Comparison of ENCODE assay signal across 13 cellular contexts in genomic region chr19:10499550-10500246, GRCh38. TPM values are rescaled to one million over a fixed set of nuclear protein-coding genes. Genes with fewer than 3 reads are reported as not detected.
DNase-seq lines count a peak whose midpoint lies in the region; ATAC-seq lines count a peak whose summit lies in the region.
"Had no signal": no experiment of that assay in that cellular context is flagged by ENCODE, and none has a peak within 500 bp of the region (broad histone marks: within the 10 kb centered on the region; RNA-seq: fewer than 3 reads in every experiment).

No MANE protein-coding gene starts in this region.

- peak overlapping the region; percentile 50; the same call in 1 of the 2 replicates for H3K4me3 ChIP-seq in iPS-20b (ENCODE audit: low read length)
- no peak overlapping the region for H3K4me3 ChIP-seq in subcutaneous abdominal adipose tissue (ENCODE audit: low read depth in 1 of 5, low read length in 5 of 5)
- H3K4me3 ChIP-seq: GM23248 had no signal

- H3K4me3 Mint-ChIP-seq in activated T-cell treated with anti-CD3 and anti-CD28 coated beads, Interleukin-2, amount 50 U/mL, for 72 hours, result peak overlapping the region; percentile 17 to 70
- H3K4me3 Mint-ChIP-seq in T-helper 17 cell, result peak overlapping the region; percentile 15

- peak overlapping the region; percentile 72 for H3K27ac ChIP-seq in iPS-20b (ENCODE audit: low read length)
- H3K27ac ChIP-seq in subcutaneous abdominal adipose tissue (ENCODE audit: low read depth, low read length), result peak overlapping the region; percentile 1
- H3K27ac ChIP-seq: GM23248, parathyroid adenoma had no signal

- no peak for ATAC-seq in activated T-cell treated with anti-CD3 and anti-CD28 coated beads, Interleukin-2, amount 50 U/mL, for 72 hours (replicated peaks in 1 of 2)
- no peak for ATAC-seq in T-helper 17 cell

- peaks cover 40% of the 10 kb centered on the region for H3K4me1 Mint-ChIP-seq in activated T-cell treated with anti-CD3 and anti-CD28 coated beads, Interleukin-2, amount 50 U/mL, for 72 hours (ENCODE audit: low read depth)
- peaks cover 25% of the 10 kb centered on the region for H3K4me1 Mint-ChIP-seq in T-helper 17 cell

- DNase-seq in activated T-cell treated with anti-CD3 and anti-CD28 coated beads, Interleukin-2, amount 50 U/mL, for 72 hours, result no peak
- no peak for DNase-seq in activated T-cell treated with anti-CD3 and anti-CD28 coated beads, Interleukin-2, amount 50 U/mL, for 1 hour
- DNase-seq in T-helper 17 cell, result no peak
- DNase-seq in activated gamma-delta T cell treated with Interleukin-2 at 50 U/mL for 16 hours, result no peak
- no peak for DNase-seq in NCI-H2171 (lab: John Stamatoyannopoulos, UW)
- DNase-seq in NCI-H226, result no peak
- DNase-seq: GM23248; NCI-H1092; NCI-H446 treated with DMSO at 0.1 percent for 48 hours; stimulated activated CD8-positive, alpha-beta memory T cell treated with anti-CD3 and anti-CD28 coated beads, Interleukin-4, amount 100 ng/mL, for 48 hours had no signal

- H3K27me3 ChIP-seq in iPS-20b (ENCODE audit: insufficient read depth, low read length) (no peaks in the 10 kb centered on the region), subcutaneous abdominal adipose tissue (ENCODE audit: control insufficient read depth in 5 of 5, insufficient read depth in 4 of 5, low read length in 5 of 5) (no peaks in the 10 kb centered on the region)

- H3K9me3 ChIP-seq in T-helper 17 cell (ENCODE audit: control insufficient read depth, low read length, poor library complexity, severe bottlenecking), result no peaks in the 10 kb centered on the region
- no peaks in the 10 kb centered on the region for H3K9me3 ChIP-seq in iPS-20b (ENCODE audit: insufficient read depth, low read depth, low read length)
- no peaks in the 10 kb centered on the region for H3K9me3 ChIP-seq in subcutaneous abdominal adipose tissue (ENCODE audit: control insufficient read depth in 5 of 5, low read length in 5 of 5)

- no peaks in the 10 kb centered on the region for H3K9me3 Mint-ChIP-seq in activated T-cell treated with anti-CD3 and anti-CD28 coated beads, Interleukin-2, amount 50 U/mL, for 72 hours

- H3K9ac ChIP-seq in iPS-20b (ENCODE audit: low read depth, low read length) (peak overlapping the region; percentile 36; the same call in 1 of the 2 replicates), subcutaneous abdominal adipose tissue (ENCODE audit: low read length in 5 of 5) (no peak overlapping the region)
- H3K9ac ChIP-seq: GM23248, parathyroid adenoma had no signal

- H3K36me3 Mint-ChIP-seq in activated T-cell treated with anti-CD3 and anti-CD28 coated beads, Interleukin-2, amount 50 U/mL, for 72 hours (ENCODE audit: insufficient read depth in 2 of 2), result peaks cover 10 to 13% of the 10 kb centered on the region in 2 donors
- no peaks in the 10 kb centered on the region for H3K36me3 Mint-ChIP-seq in T-helper 17 cell (ENCODE audit: low read depth)

- H3K27me3 Mint-ChIP-seq in activated T-cell treated with anti-CD3 and anti-CD28 coated beads, Interleukin-2, amount 50 U/mL, for 72 hours (ENCODE audit: low read depth), result no peaks in the 10 kb centered on the region
- no peaks in the 10 kb centered on the region for H3K27me3 Mint-ChIP-seq in T-helper 17 cell

- no peak overlapping the region for H3K27ac Mint-ChIP-seq in activated T-cell treated with anti-CD3 and anti-CD28 coated beads, Interleukin-2, amount 50 U/mL, for 72 hours
- H3K27ac Mint-ChIP-seq in T-helper 17 cell, result no peak overlapping the region

- peaks cover 15% of the 10 kb centered on the region; the same call in 1 of the 2 replicates for H3K4me1 ChIP-seq in iPS-20b (ENCODE audit: insufficient read depth, low read length)
- peaks cover 4 to 55% (median 49%) of the 10 kb centered on the region in 5 donors for H3K4me1 ChIP-seq in subcutaneous abdominal adipose tissue (ENCODE audit: control insufficient read depth in 5 of 5, insufficient read depth in 5 of 5, low read length in 5 of 5)

- H3K36me3 ChIP-seq in iPS-20b (ENCODE audit: insufficient read depth, low read depth, low read length) (peaks cover 45% of the 10 kb centered on the region), subcutaneous abdominal adipose tissue (ENCODE audit: control insufficient read depth in 5 of 5, insufficient read depth in 5 of 5, low read length in 5 of 5) (peaks cover 0 to 32% (median 27%) of the 10 kb centered on the region in 5 donors)

RNA-seq across cellular contexts. Expression of gene KEAP1, which starts 3.5 kb away (rescaled TPM):
- total RNA-seq in activated T-cell treated with anti-CD3 and anti-CD28 coated beads, Interleukin-2, amount 50 U/mL, for 72 hours, result 10 to 100 TPM; 65.2 to 70.7 TPM
- 10 to 100 TPM; 13.7 to 27.3 TPM for total RNA-seq in T-helper 17 cell

RNA-seq across cellular contexts. Expression of gene S1PR5, which starts 17.5 kb away (rescaled TPM):
- total RNA-seq in activated T-cell treated with anti-CD3 and anti-CD28 coated beads, Interleukin-2, amount 50 U/mL, for 72 hours, result 1 to 10 TPM in 1 of 2 donors, under 1 TPM in 1; 0.19 to 1.8 TPM
- 1 to 10 TPM in 1 of 2 donors, under 1 TPM in 1; 0.50 to 1.3 TPM for total RNA-seq in T-helper 17 cell

RNA-seq across cellular contexts. Expression of gene ATG4D, which starts 44.0 kb away (rescaled TPM):
- 10 to 100 TPM; 35.4 to 37.0 TPM for total RNA-seq in activated T-cell treated with anti-CD3 and anti-CD28 coated beads, Interleukin-2, amount 50 U/mL, for 72 hours
- total RNA-seq in T-helper 17 cell, result 10 to 100 TPM; 70.6 to 70.7 TPM
